Comparison of ENCODE assay signal across 10 cellular contexts in genomic region chr14:74954947-74955228, GRCh38. TPM values are rescaled to one million over a fixed set of nuclear protein-coding genes. Genes with fewer than 3 reads are reported as not detected.
A peak's percentile ranks its signal among the peaks of the same experiment; 100 is the strongest.
DNase-seq lines count a peak whose midpoint lies in the region; ATAC-seq, FAIRE-seq and TF ChIP-seq lines count a peak whose summit lies in the region.
"Had no signal": no experiment of that assay in that cellular context is flagged by ENCODE, and none has a peak within 500 bp of the region (broad histone marks: within the 10 kb centered on the region; RNA-seq: fewer than 3 reads in every experiment).

No MANE protein-coding gene starts in this region.

- TF ChIP-seq POLR2A in K562 (conservative IDR thresholded peaks at IDR 0.05): no peak

- no peak overlapping the region for H3K27ac ChIP-seq in K562 (ENCODE audit: extremely low read depth, low read depth, low read length)
- H3K27ac ChIP-seq in layer of hippocampus (ENCODE audit: low read depth, low read length): peak overlapping the region; percentile 21
- no peak overlapping the region for H3K27ac ChIP-seq in subcutaneous abdominal adipose tissue (ENCODE audit: low read depth, low read length)

- H3K4me3 ChIP-seq in K562: peak overlapping the region; percentile 43
- H3K4me3 ChIP-seq in subcutaneous abdominal adipose tissue (ENCODE audit: low read depth in 1 of 5, low read length in 5 of 5): peak overlapping the region in 4 of 5 donors; percentile 45 to 61 (median 56)

- TF ChIP-seq EP300 in K562 (IDR thresholded peaks at IDR 0.05; ENCODE audit: low read length): no peak

- H3K4me2 ChIP-seq in K562 (ENCODE audit: insufficient read depth, low read length): peak overlapping the region; percentile 52; the same call in 1 of the 2 replicates

- peaks cover 0 to 48% of the 10 kb centered on the region in 2 experiments; a peak in 3 of 5 replicates for H3K4me1 ChIP-seq in K562 (replicated peaks in 1 of 2; ENCODE audit: control insufficient read depth in 2 of 2, insufficient read depth in 2 of 2, low read length in 2 of 2)
- H3K4me1 ChIP-seq in subcutaneous abdominal adipose tissue (ENCODE audit: control insufficient read depth in 5 of 5, insufficient read depth in 5 of 5, low read length in 5 of 5): peaks cover 2 to 33% (median 21%) of the 10 kb centered on the region in 5 donors

- H3K27me3 ChIP-seq in K562 (ENCODE audit: control insufficient read depth in 2 of 2, insufficient read depth in 2 of 2, low read length in 2 of 2) (no peaks in the 10 kb centered on the region), layer of hippocampus (ENCODE audit: control insufficient read depth, insufficient read depth, low read length) (no peaks in the 10 kb centered on the region), subcutaneous abdominal adipose tissue (ENCODE audit: control insufficient read depth in 5 of 5, insufficient read depth in 4 of 5, low read length in 5 of 5) (peaks cover 0 to 14% (median 0%) of the 10 kb centered on the region in 5 donors)
- H3K27me3 ChIP-seq: adrenal gland had no signal

- no peaks in the 10 kb centered on the region for H4K20me1 ChIP-seq in K562 (replicated peaks; ENCODE audit: control insufficient read depth, insufficient read depth, low read length)

- 6% methylated on average over 3 of the region's 3 CpGs for WGBS in K562 (ENCODE audit: insufficient coverage, low coverage, missing lambda C conversion rate)

- intact Hi-C loops in K562 (cut with micrococcal nuclease): no loop called here

- ATAC-seq in K562: no peak

- no peak for TF ChIP-seq CTCF in K562 (IDR thresholded peaks at IDR 0.05 in 2 of 3, conservative IDR thresholded peaks at IDR 0.05 in 1 of 3; ENCODE audit: insufficient read depth in 2 of 3, low read depth in 1 of 3, low read length in 3 of 3)

- H3K9ac ChIP-seq in K562 (ENCODE audit: insufficient read depth in 1 of 2, low read depth in 2 of 2, low read length in 2 of 2): peak overlapping the region in 1 of 2 experiments; percentile 87; a peak in 2 of 4 replicates
- peak overlapping the region in 2 of 5 donors; percentile 14 for H3K9ac ChIP-seq in subcutaneous abdominal adipose tissue (ENCODE audit: low read length in 5 of 5)

- no peaks in the 10 kb centered on the region for H3K9me3 ChIP-seq in K562 (replicated peaks; ENCODE audit: control insufficient read depth, insufficient read depth, low read depth, low read length)
- no peaks in the 10 kb centered on the region for H3K9me3 ChIP-seq in subcutaneous abdominal adipose tissue (ENCODE audit: control insufficient read depth in 5 of 5, low read length in 5 of 5)
- H3K9me3 ChIP-seq: adrenal gland had no signal

- CTCF ChIA-PET in K562 (lab: Yijun Ruan, JAX; ENCODE audit: low intra/inter-chr PET ratio): no interaction called here

- H3K9me1 ChIP-seq in K562 (ENCODE audit: control insufficient read depth, insufficient read depth, low read length): no peaks in the 10 kb centered on the region

- in situ Hi-C loops in K562 (cut with MboI): no loop called here

- no peak for TF ChIP-seq RAD21 in K562 (CRISPR knock-in tag; conservative IDR thresholded peaks at IDR 0.05 in 1 of 2, IDR thresholded peaks at IDR 0.05 in 1 of 2)

- BruUV-seq in K562 (replicated peaks; lab: Mats Ljungman, UMichigan): no TSS peak

- peak overlapping the region; percentile 74; the same call in 1 of the 2 replicates for H2AFZ ChIP-seq in K562 (ENCODE audit: low read depth, low read length)

- POLR2A ChIA-PET in K562 (lab: Yijun Ruan, JAX): interaction anchor here (0.7 to 1.3 kb wide), 2 partner anchors 10 to 477 kb away, joined by 3 to 8 read pairs; no protein-coding TSS in a partner anchor

- H3K79me2 ChIP-seq in K562 (ENCODE audit: control insufficient read depth, insufficient read depth, low read length): no peaks in the 10 kb centered on the region

- DNase-seq in DMS53 (lab: John Stamatoyannopoulos, UW) (peak; percentile 27), DMS53 treated with DMSO at 0.1 percent for 48 hours (lab: John Stamatoyannopoulos, UW; ENCODE audit: unreplicated experiment) (no peak), K562 (ENCODE audit: extremely low read depth in 1 of 4, low spot score in 3 of 4) (no peak), GM19240 (ENCODE audit: insufficient read length, low spot score) (no peak), COLO829 (ENCODE audit: low spot score) (no peak)
- DNase-seq in activated naive CD4-positive, alpha-beta T cell treated with Interleukin-2 at 50 U/mL for 16 hours: no peak

- no peak for FAIRE-seq in K562 (lab: Jason Lieb, UNC)
- FAIRE-seq: A204.1 had no signal

- no peaks in the 10 kb centered on the region for H3K36me3 ChIP-seq in K562 (ENCODE audit: control insufficient read depth, insufficient read depth, low read length)
- no peaks in the 10 kb centered on the region for H3K36me3 ChIP-seq in subcutaneous abdominal adipose tissue (ENCODE audit: control insufficient read depth in 5 of 5, insufficient read depth in 5 of 5, low read length in 5 of 5)
- H3K36me3 ChIP-seq: adrenal gland had no signal

TF ChIP-seq in K562, 482 proteins besides CTCF, POLR2A, EP300 and RAD21 (continues in another document):
- TF ChIP-seq ZNF311 (CRISPR knock-in tag; IDR thresholded peaks at IDR 0.05): no peak
- TF ChIP-seq ZNF778 (CRISPR knock-in tag; IDR thresholded peaks at IDR 0.05): no peak
- no peak for TF ChIP-seq TEAD4 (IDR thresholded peaks at IDR 0.05; ENCODE audit: low read length)
- TF ChIP-seq TEAD4 (CRISPR knock-in tag; IDR thresholded peaks at IDR 0.05; ENCODE audit: borderline replicate concordance): no peak
- no peak for TF ChIP-seq RBM17 (IDR thresholded peaks at IDR 0.05; ENCODE audit: borderline replicate concordance, low read depth, low read length)
- no peak for TF ChIP-seq GABPB1 (CRISPR knock-in tag; IDR thresholded peaks at IDR 0.05)
- TF ChIP-seq KLF13 (tag; IDR thresholded peaks at IDR 0.05; ENCODE audit: borderline replicate concordance, low read depth): no peak
- TF ChIP-seq NR2F6 (CRISPR knock-in tag; IDR thresholded peaks at IDR 0.05): no peak

RNA-seq across cellular contexts. Expression of gene PGF, which starts 0.5 kb away (rescaled TPM):
- total RNA-seq in K562 (2011; cell fraction: chromatin; rRNA removed; ENCODE audit: low replicate concordance): 0.23 and 0.65 TPM in 2 replicates
- 0.79 and 1.2 TPM in 2 replicates for total RNA-seq in K562 (2011; cell fraction: nucleolus; rRNA removed)
- total RNA-seq in K562 (2011; cell fraction: nucleoplasm; rRNA removed): 0.51 and 0.69 TPM in 2 replicates
- 0.18 and 0.90 TPM in 2 replicates for total RNA-seq in K562 (2014; rRNA removed)
- total RNA-seq in K562 (2014; rRNA removed; fragmentation: Illumina TruSeq; extraction: Trizol): 0.22 and 0.32 TPM in 2 replicates
- 0.11 and 0.34 TPM in 2 replicates for total RNA-seq in K562 (2015; rRNA removed; fragmentation: Illumina TruSeq; extraction: Trizol)
- 0.29 and 0.44 TPM in 2 replicates for total RNA-seq in K562 (2021)
- polyA plus RNA-seq in K562 (2011; rRNA removed): 0.14 and 0.20 TPM in 2 replicates
- 0.03 and 0.07 TPM in 2 replicates for polyA plus RNA-seq in K562 (2011; cell fraction: cytosol; rRNA removed)
- 0.06 and 0.31 TPM in 2 replicates for polyA plus RNA-seq in K562 (2011; cell fraction: nucleus; rRNA removed)
- 0.10 and 0.29 TPM in 2 replicates for polyA plus RNA-seq in K562 (2012)
- polyA plus RNA-seq in K562 (2014; fragmentation: Illumina TruSeq; extraction: Trizol): 0.18 and 0.54 TPM in 2 replicates
- polyA plus RNA-seq in K562 (2014; fragmentation: Nextera tagmentation; extraction: Ambion mirVana): under 1 TPM; 0.04 to 0.07 TPM
- 0.30 and 0.66 TPM in 2 replicates for polyA plus RNA-seq in K562 (2014; rRNA removed)
- 0.06 and 0.14 TPM in 2 replicates for polyA minus RNA-seq in K562 (2011; rRNA and poly(A)+ RNA removed)
- polyA minus RNA-seq in K562 (2011; cell fraction: cytosol; rRNA and poly(A)+ RNA removed): not detected in 2 replicates
- polyA minus RNA-seq in K562 (2011; cell fraction: nucleus; rRNA and poly(A)+ RNA removed): 0.22 and 0.40 TPM in 2 replicates

RNA-seq across cellular contexts. Expression of gene RPS6KL1, which starts 31.8 kb away (rescaled TPM):
- total RNA-seq in K562 (2011; cell fraction: chromatin; rRNA removed; ENCODE audit: low replicate concordance): 43.9 and 107 TPM in 2 replicates
- 48.3 and 51.7 TPM in 2 replicates for total RNA-seq in K562 (2011; cell fraction: nucleolus; rRNA removed)
- total RNA-seq in K562 (2011; cell fraction: nucleoplasm; rRNA removed): 33.6 and 36.7 TPM in 2 replicates
- total RNA-seq in K562 (2014; rRNA removed) (10.6 and 11.1 TPM in 2 replicates), K562 (2014; rRNA removed; fragmentation: Illumina TruSeq; extraction: Trizol) (8.1 and 8.2 TPM in 2 replicates), K562 (2015; rRNA removed; fragmentation: Illumina TruSeq; extraction: Trizol) (5.7 and 5.8 TPM in 2 replicates), K562 (2021) (13.6 and 15.5 TPM in 2 replicates)
- polyA plus RNA-seq in K562 (2011; rRNA removed) (6.8 and 8.3 TPM in 2 replicates), K562 (2014; fragmentation: Illumina TruSeq; extraction: Trizol) (7.7 and 8.6 TPM in 2 replicates), K562 (2014; fragmentation: Nextera tagmentation; extraction: Ambion mirVana) (1 to 10 TPM in 1 of 2 experiments, under 1 TPM in 1; 0.91 to 1.8 TPM), K562 (2014; rRNA removed) (10.2 and 11.6 TPM in 2 replicates)
- polyA plus RNA-seq in K562 (2011; cell fraction: cytosol; rRNA removed): 4.3 and 6.7 TPM in 2 replicates
- 19.3 and 36.6 TPM in 2 replicates for polyA plus RNA-seq in K562 (2011; cell fraction: nucleus; rRNA removed)
- 5.5 and 6.8 TPM in 2 replicates for polyA plus RNA-seq in K562 (2012)
- 10.8 and 14.4 TPM in 2 replicates for polyA minus RNA-seq in K562 (2011; rRNA and poly(A)+ RNA removed)
- polyA minus RNA-seq in K562 (2011; cell fraction: cytosol; rRNA and poly(A)+ RNA removed): 4.2 and 4.9 TPM in 2 replicates
- 12.8 and 15.6 TPM in 2 replicates for polyA minus RNA-seq in K562 (2011; cell fraction: nucleus; rRNA and poly(A)+ RNA removed)

RNA-seq across cellular contexts. Expression of gene EIF2B2, which starts 47.8 kb away (rescaled TPM):
- 38.8 and 45.9 TPM in 2 replicates for total RNA-seq in K562 (2011; cell fraction: chromatin; rRNA removed; ENCODE audit: low replicate concordance)
- 28.3 and 32.6 TPM in 2 replicates for total RNA-seq in K562 (2011; cell fraction: nucleolus; rRNA removed)
- 30.9 and 46.0 TPM in 2 replicates for total RNA-seq in K562 (2011; cell fraction: nucleoplasm; rRNA removed)
- total RNA-seq in K562 (2014; rRNA removed) (53.3 and 65.7 TPM in 2 replicates), K562 (2014; rRNA removed; fragmentation: Illumina TruSeq; extraction: Trizol) (29.1 and 29.3 TPM in 2 replicates), K562 (2015; rRNA removed; fragmentation: Illumina TruSeq; extraction: Trizol) (28.3 and 31.8 TPM in 2 replicates), K562 (2021) (38.9 and 39.5 TPM in 2 replicates)
- polyA plus RNA-seq in K562 (2011; rRNA removed) (94.1 and 95.6 TPM in 2 replicates), K562 (2014; fragmentation: Illumina TruSeq; extraction: Trizol) (52.4 and 55.6 TPM in 2 replicates), K562 (2014; fragmentation: Nextera tagmentation; extraction: Ambion mirVana) (10 to 100 TPM; 10.6 to 16.1 TPM), K562 (2014; rRNA removed) (58.7 and 68.3 TPM in 2 replicates)
- 76.7 and 80.9 TPM in 2 replicates for polyA plus RNA-seq in K562 (2011; cell fraction: cytosol; rRNA removed)
- 48.0 and 48.4 TPM in 2 replicates for polyA plus RNA-seq in K562 (2011; cell fraction: nucleus; rRNA removed)
- 43.7 and 47.1 TPM in 2 replicates for polyA plus RNA-seq in K562 (2012)
- polyA minus RNA-seq in K562 (2011; rRNA and poly(A)+ RNA removed): 50.6 and 57.5 TPM in 2 replicates
- polyA minus RNA-seq in K562 (2011; cell fraction: cytosol; rRNA and poly(A)+ RNA removed): 29.7 and 30.0 TPM in 2 replicates
- polyA minus RNA-seq in K562 (2011; cell fraction: nucleus; rRNA and poly(A)+ RNA removed): 13.5 and 25.0 TPM in 2 replicates
